In the genomic region with DNA sequence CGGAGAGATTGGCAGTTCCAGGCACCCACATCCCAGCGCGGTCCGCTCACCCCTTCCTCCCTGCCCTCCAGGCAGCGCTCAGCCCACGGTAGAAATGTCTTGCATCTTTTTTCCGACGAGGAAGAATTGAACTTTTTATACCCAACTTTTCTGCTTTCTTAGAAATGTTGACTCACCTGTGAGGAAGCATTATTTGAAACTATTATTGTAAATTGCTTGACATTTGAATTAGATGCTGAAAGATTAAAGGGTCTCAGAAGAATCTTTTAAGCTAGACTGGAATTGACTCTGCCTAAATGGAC, we compare ENCODE assay signal across 8 cellular contexts. TPM values are rescaled to one million over a fixed set of nuclear protein-coding genes. Genes with fewer than 3 reads are reported as not detected.
DNase-seq lines count a peak whose midpoint lies in the region; ATAC-seq and TF ChIP-seq lines count a peak whose summit lies in the region.

No MANE protein-coding gene starts in this region.

- no peak for DNase-seq in A673 (ENCODE audit: low spot score)
- DNase-seq in caudate nucleus (lab: John Stamatoyannopoulos, UW) = no peak
- DNase-seq in H4 (ENCODE audit: low spot score) = no peak
- DNase-seq in foreskin keratinocyte = no peak
- DNase-seq in DMS114 treated with DMSO at 0.1 percent for 48 hours (lab: John Stamatoyannopoulos, UW; ENCODE audit: unreplicated experiment) = no peak

- POLR2A ChIA-PET in A673 (lab: Charles Lee; ENCODE audit: low non-redundant PET) = no interaction called here

- TF ChIP-seq CTCF in A673 (conservative IDR thresholded peaks at IDR 0.05; ENCODE audit: low read depth, low read length) (no peak), foreskin keratinocyte (conservative IDR thresholded peaks at IDR 0.05) (no peak)

- ATAC-seq in foreskin keratinocyte (no peak), GM21576 (IDR thresholded peaks at IDR 0.05; ENCODE audit: unreplicated experiment) (no peak)

- H3K27ac ChIP-seq in A673 (ENCODE audit: low read depth, low read length, poor library complexity, severe bottlenecking) (no peak overlapping the region), HUES6 (ENCODE audit: low read depth, low read length) (no peak overlapping the region), caudate nucleus (ENCODE audit: low read depth, low read length) (peak overlapping the region; percentile 90), muscle layer of colon (ENCODE audit: low read depth, low read length) (peak overlapping the region; percentile 96), foreskin keratinocyte (no peak overlapping the region)

- CTCF ChIA-PET in A673 (lab: Charles Lee) = no interaction called here

- no TSS peak for BruUV-seq in A673 (replicated peaks; lab: Mats Ljungman, UMichigan)

- H3K4me1 ChIP-seq in A673 (ENCODE audit: insufficient read depth, low read length, poor library complexity, severe bottlenecking) = peaks cover 10% of the 10 kb centered on the region
- H3K4me1 ChIP-seq in HUES6 (ENCODE audit: control insufficient read depth, insufficient read depth, low read length) = peaks cover 22% of the 10 kb centered on the region
- H3K4me1 ChIP-seq in muscle layer of colon (ENCODE audit: insufficient read depth, low read length) = peaks cover 22% of the 10 kb centered on the region
- H3K4me1 ChIP-seq in foreskin keratinocyte = no peaks in the 10 kb centered on the region

- H3K9ac ChIP-seq in HUES6 (ENCODE audit: low read length) = peak overlapping the region; percentile 79
- peak overlapping the region; percentile 17 for H3K9ac ChIP-seq in muscle layer of colon (ENCODE audit: low read length)

- peaks cover 4% of the 10 kb centered on the region for H3K27me3 ChIP-seq in A673 (replicated peaks; ENCODE audit: insufficient read depth, low read depth, low read length, poor library complexity)
- peaks cover 24% of the 10 kb centered on the region; the same call in 1 of the 2 replicates for H3K27me3 ChIP-seq in HUES6 (ENCODE audit: control insufficient read depth, insufficient read depth, low read length)
- peaks cover 0 to 4% of the 10 kb centered on the region in 2 donors for H3K27me3 ChIP-seq in muscle layer of colon (ENCODE audit: control insufficient read depth in 1 of 2, insufficient read depth in 2 of 2, low read length in 2 of 2)
- H3K27me3 ChIP-seq in foreskin keratinocyte = peaks cover 9% of the 10 kb centered on the region

- H3K36me3 ChIP-seq in A673 (ENCODE audit: insufficient read depth, low read length, poor library complexity, severe bottlenecking) = no peaks in the 10 kb centered on the region
- H3K36me3 ChIP-seq in HUES6 (ENCODE audit: control insufficient read depth, insufficient read depth, low read length) = no peaks in the 10 kb centered on the region
- H3K36me3 ChIP-seq in muscle layer of colon (ENCODE audit: insufficient read depth, low read length) = no peaks in the 10 kb centered on the region

- H3K4me3 ChIP-seq in A673 (ENCODE audit: low read depth, low read length, poor library complexity, severe bottlenecking) = peak overlapping the region; percentile 53
- peak overlapping the region; percentile 92 for H3K4me3 ChIP-seq in HUES6 (ENCODE audit: low read depth, low read length)
- peak overlapping the region; percentile 49 to 62 for H3K4me3 ChIP-seq in muscle layer of colon (ENCODE audit: low read depth in 1 of 2, low read length in 2 of 2)

- no peaks in the 10 kb centered on the region for H3K9me3 ChIP-seq in A673 (ENCODE audit: low read depth, low read length, poor library complexity, severe bottlenecking)
- H3K9me3 ChIP-seq in HUES6 (ENCODE audit: control insufficient read depth, insufficient read depth, low read depth, low read length) = no peaks in the 10 kb centered on the region
- no peaks in the 10 kb centered on the region for H3K9me3 ChIP-seq in muscle layer of colon (ENCODE audit: low read length)

- intact Hi-C loops in A673 (cut with micrococcal nuclease; ENCODE audit: unreplicated experiment) = loop anchor here (5.0 kb wide), 1 partner anchor 321 kb away; the partner anchor contains the start of gene NTPCR

RNA-seq across cellular contexts. Expression of gene SIPA1L2, which starts 0.9 kb away (rescaled TPM):
- 3.4 and 6.2 TPM in 2 replicates for total RNA-seq in A673 (2021)
- 7.5 and 10.6 TPM in 2 replicates for total RNA-seq in H4 (2014; rRNA removed; shearing (Covaris generic))
- total RNA-seq in foreskin keratinocyte = 1.2 and 1.3 TPM in 2 replicates
- 0.20 and 0.26 TPM in 2 replicates for polyA plus RNA-seq in foreskin keratinocyte

Comparison
In these comparisons a context has a peak if more than half of its experiments do, and no peak if none do; other contexts are left out.
1. H3K27ac ChIP-seq: peak in caudate nucleus (single experiment) and muscle layer of colon (single experiment); none in A673 (single experiment), HUES6 (single experiment) and foreskin keratinocyte (single experiment).
2. Peak in every context shown above with its lines, with median percentiles within 50 percentile points of each other: H3K4me3 ChIP-seq.